In the genomic region with DNA sequence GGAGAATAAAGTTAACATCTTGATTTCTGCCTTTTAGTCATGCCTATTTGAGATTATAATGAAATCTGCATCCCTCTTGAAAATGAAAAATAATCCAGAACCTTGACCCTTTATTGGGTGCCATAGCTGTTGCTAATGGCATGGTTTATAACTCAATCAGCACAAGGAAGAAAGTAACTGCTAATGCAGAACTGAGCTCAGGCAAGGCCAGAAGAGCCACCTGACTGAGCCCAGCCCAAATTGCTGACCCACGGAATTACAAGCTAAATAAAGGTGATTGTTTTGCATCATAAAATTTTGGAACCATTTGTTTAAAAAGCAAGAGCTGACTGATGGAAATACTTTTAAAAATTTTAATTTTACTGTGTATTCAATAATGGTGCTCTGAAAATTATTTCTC, we compare ENCODE assay signal across 39 cellular contexts.
"Had no signal": no experiment of that assay in that cellular context is flagged by ENCODE, and none has a peak within 500 bp of the region (broad histone marks: within the 10 kb centered on the region; RNA-seq: fewer than 3 reads in every experiment).

No MANE protein-coding gene starts in this region.

- H3K9me3 Mint-ChIP-seq: activated naive CD4-positive, alpha-beta T cell treated with anti-CD3 and anti-CD28 coated beads for 36 hours; activated naive CD4-positive, alpha-beta T cell treated with anti-CD3 and anti-CD28 coated beads, Interleukin-2, amount 10 ng/mL, durations not matched to agents 7 days and 5 days; activated naive CD4-positive, alpha-beta T cell treated with anti-CD3 and anti-CD28 coated beads, Interleukin-2, amount 50 U/mL, for 24 hours; activated naive CD4-positive, alpha-beta T cell treated with anti-CD3 and anti-CD28 coated beads, Interleukin-2, amount 50 U/mL, for 72 hours; activated naive CD8-positive, alpha-beta T cell treated with anti-CD3 and anti-CD28 coated beads for 36 hours; activated naive CD8-positive, alpha-beta T cell treated with anti-CD3 and anti-CD28 coated beads, Interleukin-2, amount 10 ng/mL, durations not matched to agents 7 days and 5 days; activated naive CD8-positive, alpha-beta T cell treated with anti-CD3 and anti-CD28 coated beads, Interleukin-2, amount 50 U/mL, for 24 hours; activated T-cell treated with anti-CD3 and anti-CD28 coated beads, Interleukin-2, amount 50 U/mL, for 24 hours; activated T-cell treated with anti-CD3 and anti-CD28 coated beads, Interleukin-2, amount 50 U/mL, for 4 hours; activated T-cell treated with anti-CD3 and anti-CD28 coated beads, Interleukin-2, amount 50 U/mL, for 72 hours; activated T-helper 17 cell treated with anti-CD3 and anti-CD28 coated beads, Interleukin-2, amount 50 U/mL, for 72 hours; activated T-helper 2 cell treated with anti-CD3 and anti-CD28 coated beads, Interferon-gamma antibody, Interleukin-2, Interleukin-4, amounts not matched to agents 10 μg/mL and 5 μg/mL and 100 μg/mL, durations not matched to agents 14 hours and 24 hours and 36 hours; central memory CD8-positive, alpha-beta T cell had no signal

- H3K27me3 ChIP-seq: adrenal gland, ascending aorta, body of pancreas, brain microvascular endothelial cell, cardiac muscle cell had no signal

- H3K36me3 Mint-ChIP-seq: activated naive CD4-positive, alpha-beta T cell treated with anti-CD3 and anti-CD28 coated beads, Interleukin-2, amount 10 ng/mL, durations not matched to agents 7 days and 5 days; activated naive CD4-positive, alpha-beta T cell treated with anti-CD3 and anti-CD28 coated beads, Interleukin-2, amount 50 U/mL, for 24 hours; activated naive CD4-positive, alpha-beta T cell treated with anti-CD3 and anti-CD28 coated beads, Interleukin-2, amount 50 U/mL, for 72 hours; activated naive CD8-positive, alpha-beta T cell; activated naive CD8-positive, alpha-beta T cell treated with anti-CD3 and anti-CD28 coated beads for 36 hours; activated naive CD8-positive, alpha-beta T cell treated with anti-CD3 and anti-CD28 coated beads, Interleukin-2, amount 10 ng/mL, durations not matched to agents 7 days and 5 days; brain had no signal

- H3K27me3 Mint-ChIP-seq: activated naive CD4-positive, alpha-beta T cell treated with anti-CD3 and anti-CD28 coated beads, Interleukin-2, amount 10 ng/mL, durations not matched to agents 7 days and 5 days; activated naive CD4-positive, alpha-beta T cell treated with anti-CD3 and anti-CD28 coated beads, Interleukin-2, amount 50 U/mL, for 24 hours; activated naive CD8-positive, alpha-beta T cell; activated naive CD8-positive, alpha-beta T cell treated with anti-CD3 and anti-CD28 coated beads for 36 hours; activated naive CD8-positive, alpha-beta T cell treated with anti-CD3 and anti-CD28 coated beads, Interleukin-2, amount 50 U/mL, for 24 hours; activated T-cell treated with anti-CD3 and anti-CD28 coated beads, Interleukin-2, amount 50 U/mL, for 24 hours; activated T-helper 17 cell treated with anti-CD3 and anti-CD28 coated beads, Interleukin-2, amount 50 U/mL, for 72 hours; brain; central memory CD8-positive, alpha-beta T cell had no signal

- H3K27ac Mint-ChIP-seq: activated naive CD4-positive, alpha-beta T cell treated with anti-CD3 and anti-CD28 coated beads for 36 hours; activated naive CD4-positive, alpha-beta T cell treated with anti-CD3 and anti-CD28 coated beads, Interleukin-2, amount 10 ng/mL, durations not matched to agents 7 days and 5 days; activated naive CD4-positive, alpha-beta T cell treated with anti-CD3 and anti-CD28 coated beads, Interleukin-2, amount 50 U/mL, for 24 hours; activated naive CD4-positive, alpha-beta T cell treated with anti-CD3 and anti-CD28 coated beads, Interleukin-2, amount 50 U/mL, for 72 hours; activated naive CD8-positive, alpha-beta T cell; activated naive CD8-positive, alpha-beta T cell treated with anti-CD3 and anti-CD28 coated beads for 36 hours; activated naive CD8-positive, alpha-beta T cell treated with anti-CD3 and anti-CD28 coated beads, Interleukin-2, amount 10 ng/mL, durations not matched to agents 7 days and 5 days; activated naive CD8-positive, alpha-beta T cell treated with anti-CD3 and anti-CD28 coated beads, Interleukin-2, amount 50 U/mL, for 24 hours; activated T-cell treated with anti-CD3 and anti-CD28 coated beads, Interleukin-2, amount 50 U/mL, for 24 hours; activated T-cell treated with anti-CD3 and anti-CD28 coated beads, Interleukin-2, amount 50 U/mL, for 72 hours; activated T-helper 1 cell treated with anti-CD3 and anti-CD28 coated beads, Interleukin-12 subunit alpha, Interleukin-12 subunit beta, Interleukin-2, Interleukin-4 antibody, amounts not matched to agents 30 ng/mL and 10 ng/mL and 1 ng/mL, durations not matched to agents 14 hours and 24 hours and 36 hours; activated T-helper 17 cell treated with anti-CD3 and anti-CD28 coated beads, Interleukin-2, amount 50 U/mL, for 72 hours; activated T-helper 2 cell treated with anti-CD3 and anti-CD28 coated beads, Interferon-gamma antibody, Interleukin-2, Interleukin-4, amounts not matched to agents 10 μg/mL and 5 μg/mL and 100 μg/mL, durations not matched to agents 14 hours and 24 hours and 36 hours; brain had no signal

- H3K36me3 ChIP-seq: adrenal gland, ascending aorta, brain microvascular endothelial cell, breast epithelium, cardiac muscle cell had no signal

- ATAC-seq: activated naive CD4-positive, alpha-beta T cell treated with anti-CD3 and anti-CD28 coated beads, Interleukin-2, amount 50 U/mL, for 72 hours; activated naive CD8-positive, alpha-beta T cell treated with anti-CD3 and anti-CD28 coated beads, Interleukin-2, amount 50 U/mL, for 24 hours; activated T-cell treated with anti-CD3 and anti-CD28 coated beads, Interleukin-2, amount 50 U/mL, for 4 hours; activated T-cell treated with anti-CD3 and anti-CD28 coated beads, Interleukin-2, amount 50 U/mL, for 72 hours; activated T-helper 17 cell treated with anti-CD3 and anti-CD28 coated beads, Interleukin-2, amount 50 U/mL, for 72 hours; body of pancreas had no signal

- H3K4me3 Mint-ChIP-seq: activated naive CD4-positive, alpha-beta T cell treated with anti-CD3 and anti-CD28 coated beads for 36 hours; activated naive CD4-positive, alpha-beta T cell treated with anti-CD3 and anti-CD28 coated beads, Interleukin-2, amount 10 ng/mL, durations not matched to agents 7 days and 5 days; activated naive CD4-positive, alpha-beta T cell treated with anti-CD3 and anti-CD28 coated beads, Interleukin-2, amount 50 U/mL, for 24 hours; activated naive CD8-positive, alpha-beta T cell; activated naive CD8-positive, alpha-beta T cell treated with anti-CD3 and anti-CD28 coated beads for 36 hours; activated naive CD8-positive, alpha-beta T cell treated with anti-CD3 and anti-CD28 coated beads, Interleukin-2, amount 10 ng/mL, durations not matched to agents 7 days and 5 days; activated naive CD8-positive, alpha-beta T cell treated with anti-CD3 and anti-CD28 coated beads, Interleukin-2, amount 50 U/mL, for 24 hours; activated T-cell treated with anti-CD3 and anti-CD28 coated beads, Interleukin-2, amount 50 U/mL, for 24 hours; activated T-cell treated with anti-CD3 and anti-CD28 coated beads, Interleukin-2, amount 50 U/mL, for 4 hours; activated T-cell treated with anti-CD3 and anti-CD28 coated beads, Interleukin-2, amount 50 U/mL, for 72 hours; activated T-helper 1 cell treated with anti-CD3 and anti-CD28 coated beads, Interleukin-12 subunit alpha, Interleukin-12 subunit beta, Interleukin-2, Interleukin-4 antibody, amounts not matched to agents 30 ng/mL and 10 ng/mL and 1 ng/mL, durations not matched to agents 14 hours and 24 hours and 36 hours; activated T-helper 17 cell treated with anti-CD3 and anti-CD28 coated beads, Interleukin-2, amount 50 U/mL, for 72 hours; brain; central memory CD8-positive, alpha-beta T cell had no signal

- H3K4me1 ChIP-seq: adrenal gland, ascending aorta, body of pancreas, breast epithelium had no signal

- H3K9me3 ChIP-seq: body of pancreas had no signal

- H3K4me1 Mint-ChIP-seq: activated naive CD4-positive, alpha-beta T cell treated with anti-CD3 and anti-CD28 coated beads, Interleukin-2, amount 50 U/mL, for 24 hours; activated naive CD8-positive, alpha-beta T cell treated with anti-CD3 and anti-CD28 coated beads for 36 hours; activated naive CD8-positive, alpha-beta T cell treated with anti-CD3 and anti-CD28 coated beads, Interleukin-2, amount 50 U/mL, for 24 hours; activated T-helper 17 cell treated with anti-CD3 and anti-CD28 coated beads, Interleukin-2, amount 50 U/mL, for 72 hours had no signal

- FAIRE-seq: bronchial epithelial cell had no signal

- H3K27ac ChIP-seq: adrenal gland, ascending aorta, body of pancreas, brain microvascular endothelial cell, breast epithelium, cardiac muscle cell had no signal

- H3K4me3 ChIP-seq: adrenal gland, ascending aorta, body of pancreas, breast epithelium, cardiac muscle cell had no signal

- DNase-seq: activated effector memory CD4-positive, alpha-beta T cell treated with anti-CD3 and anti-CD28 coated beads, Interleukin-2, amount 50 U/mL, for 16 hours; activated effector memory CD4-positive, alpha-beta T cell treated with Interleukin-2 at 50 U/mL for 16 hours; activated gamma-delta T cell; activated gamma-delta T cell treated with Interleukin-2 at 50 U/mL for 16 hours; activated naive CD4-positive, alpha-beta T cell; activated naive CD4-positive, alpha-beta T cell treated with anti-CD3 and anti-CD28 coated beads for 36 hours; activated naive CD4-positive, alpha-beta T cell treated with anti-CD3 and anti-CD28 coated beads, Interleukin-2, amount 10 ng/mL, durations not matched to agents 7 days and 5 days; activated naive CD4-positive, alpha-beta T cell treated with anti-CD3 and anti-CD28 coated beads, Interleukin-2, amount 50 U/mL, for 16 hours; activated naive CD4-positive, alpha-beta T cell treated with Interleukin-2 at 50 U/mL for 16 hours; activated naive CD8-positive, alpha-beta T cell treated with anti-CD3 and anti-CD28 coated beads for 36 hours; activated naive CD8-positive, alpha-beta T cell treated with anti-CD3 and anti-CD28 coated beads, Interleukin-2, amount 10 ng/mL, durations not matched to agents 7 days and 5 days; activated naive CD8-positive, alpha-beta T cell treated with anti-CD3 and anti-CD28 coated beads, Interleukin-2, amount 50 U/mL, for 24 hours; activated T-cell treated with anti-CD3 and anti-CD28 coated beads, Interleukin-2, amount 50 U/mL, for 1 hour; activated T-cell treated with anti-CD3 and anti-CD28 coated beads, Interleukin-2, amount 50 U/mL, for 24 hours; activated T-cell treated with anti-CD3 and anti-CD28 coated beads, Interleukin-2, amount 50 U/mL, for 4 hours; activated T-cell treated with anti-CD3 and anti-CD28 coated beads, Interleukin-2, amount 50 U/mL, for 48 hours; activated T-cell treated with anti-CD3 and anti-CD28 coated beads, Interleukin-2, amount 50 U/mL, for 72 hours; adrenal gland; amniotic stem cell; amygdala; anterior cingulate cortex; aorta; body of pancreas; brain microvascular endothelial cell; caudate nucleus; central memory CD4-positive, alpha-beta T cell; cerebellar nuclear complex had no signal
